Comparison of ENCODE assay signal across 11 cellular contexts in the genomic region with DNA sequence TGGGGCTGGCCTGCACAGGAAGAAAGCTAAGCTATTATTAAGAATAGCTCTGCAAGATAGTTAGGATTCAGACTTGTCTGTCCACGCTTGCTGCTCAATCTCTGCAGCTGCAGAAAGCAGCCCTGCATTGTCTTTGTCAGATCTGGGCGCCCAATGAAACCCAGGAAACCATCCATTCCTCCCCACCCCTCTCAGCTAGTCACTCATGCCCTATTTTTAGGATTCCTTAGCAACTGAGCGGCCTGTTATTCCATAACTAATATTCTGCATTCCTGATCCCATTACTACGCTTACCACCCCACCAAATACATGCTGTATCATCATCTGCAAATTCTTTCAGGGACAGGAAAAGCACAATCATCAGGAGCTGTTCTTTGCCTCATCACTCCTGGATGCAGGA. TPM values are rescaled to one million over a fixed set of nuclear protein-coding genes. Genes with fewer than 3 reads are reported as not detected.
DNase-seq lines count a peak whose midpoint lies in the region; ATAC-seq and TF ChIP-seq lines count a peak whose summit lies in the region.
"Had no signal": no experiment of that assay in that cellular context is flagged by ENCODE, and none has a peak within 500 bp of the region (broad histone marks: within the 10 kb centered on the region; RNA-seq: fewer than 3 reads in every experiment).

No MANE protein-coding gene starts in this region.

- DNase-seq in Right ventricle myocardium superior (no peak), right atrium auricular region (ENCODE audit: low spot score) (no peak), chondrocyte (ENCODE audit: low spot score) (no peak), memory B cell (ENCODE audit: low spot score in 2 of 2) (no peak), medulla oblongata (ENCODE audit: extremely low spot score) (no peak), NCI-H2029 (lab: John Stamatoyannopoulos, UW) (no peak), pons (ENCODE audit: low spot score) (no peak)
- DNase-seq: mucosa of descending colon, NCI-H2227 treated with DMSO at 0.1 percent for 48 hours had no signal

- H3K4me3 Mint-ChIP-seq in chondrocyte (ENCODE audit: unreplicated experiment) (no peak overlapping the region), memory B cell (no peak overlapping the region)

- H3K9me3 ChIP-seq in right atrium auricular region: no peaks in the 10 kb centered on the region
- H3K9me3 ChIP-seq: mucosa of descending colon, SJSA1 had no signal

- no peak overlapping the region for H3K4me3 ChIP-seq in right atrium auricular region
- H3K4me3 ChIP-seq: mucosa of descending colon, SJSA1 had no signal

- H3K27ac Mint-ChIP-seq in chondrocyte (ENCODE audit: unreplicated experiment): peak overlapping the region; percentile 77
- H3K27ac Mint-ChIP-seq in memory B cell: no peak overlapping the region

- no peaks in the 10 kb centered on the region for H3K36me3 ChIP-seq in right atrium auricular region
- H3K36me3 ChIP-seq: SJSA1 had no signal

- TF ChIP-seq CTCF in right atrium auricular region (IDR thresholded peaks at IDR 0.05): no peak
- TF ChIP-seq CTCF in chondrocyte (IDR thresholded peaks at IDR 0.05): no peak

- H3K4me1 Mint-ChIP-seq in chondrocyte (ENCODE audit: low read depth): peaks cover 29% of the 10 kb centered on the region
- peaks cover 14% of the 10 kb centered on the region for H3K4me1 Mint-ChIP-seq in memory B cell

- H3K36me3 Mint-ChIP-seq in chondrocyte (ENCODE audit: low read depth): no peaks in the 10 kb centered on the region
- peaks cover 4% of the 10 kb centered on the region for H3K36me3 Mint-ChIP-seq in memory B cell

- intact Hi-C loops in Right ventricle myocardium superior (cut with DNase I): no loop called here

- H3K9me3 Mint-ChIP-seq in chondrocyte (ENCODE audit: low read depth) (no peaks in the 10 kb centered on the region), memory B cell (peaks cover 5% of the 10 kb centered on the region)

- H3K27me3 Mint-ChIP-seq in chondrocyte (ENCODE audit: low read depth): peaks cover 2% of the 10 kb centered on the region
- H3K27me3 Mint-ChIP-seq in memory B cell: peaks cover 4% of the 10 kb centered on the region

- H3K27ac ChIP-seq in right atrium auricular region: peak overlapping the region in 1 of 2 donors; percentile 88
- H3K27ac ChIP-seq: SJSA1 had no signal

- H3K4me1 ChIP-seq in right atrium auricular region: peaks cover 0 to 23% of the 10 kb centered on the region in 2 donors

- H3K27me3 ChIP-seq in right atrium auricular region: no peaks in the 10 kb centered on the region

- ATAC-seq in Right ventricle myocardium superior (ENCODE audit: poor library complexity) (peak; percentile 92), memory B cell (ENCODE audit: low read depth) (peak; percentile 12), GM18519 (IDR thresholded peaks at IDR 0.05; ENCODE audit: low FRiP score, unreplicated experiment) (no peak)
- ATAC-seq: mucosa of descending colon had no signal

RNA-seq across cellular contexts. Expression of gene APC, which starts 52.9 kb away (rescaled TPM):
- total RNA-seq in Right ventricle myocardium superior (33.1 TPM), right atrium auricular region (10 to 100 TPM; 38.3 to 50.9 TPM), chondrocyte (43.9 to 48.7 TPM (median 46.8 TPM) in 3 replicates)
